ENCODE assay signal across 8 cellular contexts in genomic region chr5:116575635-116576042, GRCh38. TPM values are rescaled to one million over a fixed set of nuclear protein-coding genes. Genes with fewer than 3 reads are reported as not detected.
A peak's percentile ranks its signal among the peaks of the same experiment; 100 is the strongest.
DNase-seq lines count a peak whose midpoint lies in the region; ATAC-seq and TF ChIP-seq lines count a peak whose summit lies in the region.

No MANE protein-coding gene starts in this region.

- H3K4me3 ChIP-seq in AG10803 (ENCODE audit: low read length) (peak overlapping the region; percentile 15), cardiac fibroblast (replicated peaks in 1 of 2; ENCODE audit: low read depth in 2 of 2, low read length in 2 of 2) (peak overlapping the region; percentile 60 to 65), mesenchymal stem cell (ENCODE audit: insufficient read depth in 1 of 2, low read depth in 1 of 2, low read length in 2 of 2) (peak overlapping the region; percentile 51 to 85)

- H3K4ac ChIP-seq in mesenchymal stem cell (ENCODE audit: low read depth in 1 of 2, low read length in 2 of 2): no peak overlapping the region

- no peak for TF ChIP-seq CTCF in AG10803 (conservative IDR thresholded peaks at IDR 0.05; ENCODE audit: low read length)
- no peak for TF ChIP-seq CTCF in cardiac fibroblast (IDR thresholded peaks at IDR 0.05; ENCODE audit: low read depth, low read length)

- H2AFZ ChIP-seq in mesenchymal stem cell (ENCODE audit: low read depth, low read length): no peak overlapping the region

- H3K23ac ChIP-seq in mesenchymal stem cell (ENCODE audit: low read length in 2 of 2): peak overlapping the region in 1 of 2 experiments; percentile 14

- peak overlapping the region in 1 of 2 experiments; percentile 37 for H3K18ac ChIP-seq in mesenchymal stem cell (ENCODE audit: low read depth in 1 of 2, low read length in 2 of 2)

- H2AK5ac ChIP-seq in mesenchymal stem cell (ENCODE audit: low read length, severe bottlenecking): no peak overlapping the region

- H2BK15ac ChIP-seq in mesenchymal stem cell (ENCODE audit: low read depth, poor library complexity, severe bottlenecking): no peak overlapping the region

- H3K36me3 ChIP-seq in mesenchymal stem cell (ENCODE audit: control insufficient read depth in 1 of 2, insufficient read depth in 2 of 2, low read depth in 1 of 2, low read length in 2 of 2): peaks cover 0 to 4% of the 10 kb centered on the region in 2 experiments

- no peak overlapping the region for H2BK5ac ChIP-seq in mesenchymal stem cell (ENCODE audit: low read depth, low read length, poor library complexity, severe bottlenecking)

- peak overlapping the region; percentile 82 for H3K4me2 ChIP-seq in mesenchymal stem cell (ENCODE audit: low read length, poor library complexity, severe bottlenecking)

- no peak overlapping the region for H4K91ac ChIP-seq in mesenchymal stem cell (ENCODE audit: low read length)

- 3% methylated on average over 21 of the region's 21 CpGs for WGBS in mesenchymal stem cell

- H3K27me3 ChIP-seq in mesenchymal stem cell (ENCODE audit: control insufficient read depth in 1 of 2, insufficient read depth in 1 of 2, low read length in 2 of 2): peaks cover 3 to 51% of the 10 kb centered on the region in 2 experiments

- no peak overlapping the region for H3K27ac ChIP-seq in mesenchymal stem cell (ENCODE audit: low read length, poor library complexity, severe bottlenecking)

- peaks cover 16% of the 10 kb centered on the region for H3K4me1 ChIP-seq in mesenchymal stem cell (ENCODE audit: control insufficient read depth, insufficient read depth, low read depth, low read length)

- H3K9me3 ChIP-seq in mesenchymal stem cell (ENCODE audit: control insufficient read depth, low read length): no peaks in the 10 kb centered on the region

- no peak overlapping the region for H4K8ac ChIP-seq in mesenchymal stem cell (ENCODE audit: low read length)

- peak overlapping the region in 1 of 2 experiments; percentile 45 for H2BK12ac ChIP-seq in mesenchymal stem cell (ENCODE audit: low read length in 2 of 2)

- no peak overlapping the region for H3K14ac ChIP-seq in mesenchymal stem cell (ENCODE audit: low read length in 2 of 2)

- H2BK120ac ChIP-seq in mesenchymal stem cell (ENCODE audit: low read depth, low read length): no peak overlapping the region

- H3K79me1 ChIP-seq in mesenchymal stem cell (replicated peaks; ENCODE audit: low read length, poor library complexity, severe bottlenecking): peaks cover 7% of the 10 kb centered on the region

- ATAC-seq in HG02798 (IDR thresholded peaks at IDR 0.05; ENCODE audit: poor library complexity, unreplicated experiment): peak; percentile 2
- no peak for ATAC-seq in GM18858 (IDR thresholded peaks at IDR 0.05; ENCODE audit: unreplicated experiment)
- no peak for ATAC-seq in GM18505 (IDR thresholded peaks at IDR 0.05; ENCODE audit: unreplicated experiment)

- no peak for TF ChIP-seq POLR2A in GM18505 (IDR thresholded peaks at IDR 0.05; ENCODE audit: borderline replicate concordance, extremely low read depth, insufficient read depth, insufficient read length)

- H3K9ac ChIP-seq in mesenchymal stem cell (ENCODE audit: low read length): peak overlapping the region; percentile 73

- DNase-seq in AG10803 (ENCODE audit: low read depth): no peak
- DNase-seq in cardiac fibroblast (ENCODE audit: low read depth in 2 of 2): peak in 1 of 2 donors; percentile 3
- DNase-seq in mesenchymal stem cell: no peak
- peak; percentile 49 for DNase-seq in ureter (ENCODE audit: low spot score)
- DNase-seq in NCI-H774 (lab: John Stamatoyannopoulos, UW): no peak

RNA-seq across cellular contexts. Expression of gene SEMA6A, which starts 1.0 kb away (rescaled TPM):
- polyA plus RNA-seq in mesenchymal stem cell (2013, experiment 1 of 2): 8.8 TPM
- polyA plus RNA-seq in mesenchymal stem cell (2013, experiment 2 of 2): 8.0 TPM
- 37.8 TPM for total RNA-seq in ureter

Comparison
In these comparisons a context has a peak if more than half of its experiments do, and no peak if none do; other contexts are left out.
1. H3K4me3 ChIP-seq: peak in every context shown above with its lines; median percentile 68 in mesenchymal stem cell; 62 in cardiac fibroblast; 15 in AG10803.